Comparison of ENCODE assay signal across 11 cellular contexts in genomic region chr11:47257178-47257517, GRCh38. TPM values are rescaled to one million over a fixed set of nuclear protein-coding genes. Genes with fewer than 3 reads are reported as not detected.
A peak's percentile ranks its signal among the peaks of the same experiment; 100 is the strongest.
DNase-seq lines count a peak whose midpoint lies in the region; ATAC-seq, FAIRE-seq and TF ChIP-seq lines count a peak whose summit lies in the region.
"Had no signal": no experiment of that assay in that cellular context is flagged by ENCODE, and none has a peak within 500 bp of the region (broad histone marks: within the 10 kb centered on the region; RNA-seq: fewer than 3 reads in every experiment).

No MANE protein-coding gene starts in this region.

- no peak overlapping the region for H3K4me2 ChIP-seq in parathyroid adenoma (ENCODE audit: low read length)

- H3K36me3 ChIP-seq in SK-N-MC (ENCODE audit: insufficient read depth, low read length), result no peaks in the 10 kb centered on the region
- H3K36me3 ChIP-seq in parathyroid adenoma (ENCODE audit: control insufficient read depth, insufficient read depth, low read length), result no peaks in the 10 kb centered on the region

- H3K79me2 ChIP-seq in parathyroid adenoma, result peaks cover 2% of the 10 kb centered on the region

- H3K27me3 ChIP-seq in AG04450 (ENCODE audit: control insufficient read depth, insufficient read depth, low read length) (no peaks in the 10 kb centered on the region), parathyroid adenoma (ENCODE audit: control insufficient read depth, insufficient read depth, low read length) (no peaks in the 10 kb centered on the region)

- no peaks in the 10 kb centered on the region; the same call in 1 of the 2 replicates for H3K9me3 ChIP-seq in AG04450 (ENCODE audit: control insufficient read depth, insufficient read depth, low read length)
- no peaks in the 10 kb centered on the region for H3K9me3 ChIP-seq in SK-N-MC (ENCODE audit: low read depth, low read length)
- no peaks in the 10 kb centered on the region for H3K9me3 ChIP-seq in parathyroid adenoma (ENCODE audit: control insufficient read depth, low read length)

- no peak for DNase-seq in AG04450 (ENCODE audit: low read depth, low spot score)
- DNase-seq in SK-N-MC (ENCODE audit: low read depth, low spot score), result no peak
- no peak for DNase-seq in fibroblast of villous mesenchyme (ENCODE audit: low read depth)
- DNase-seq in stimulated activated CD4-positive, alpha-beta T cell treated with anti-CD3 and anti-CD28 coated beads, Interleukin-12 subunit alpha, Interleukin-12 subunit beta, amount 100 ng/mL, for 4 hours, result no peak
- no peak for DNase-seq in D721Med (ENCODE audit: insufficient read length, low spot score)
- no peak for DNase-seq in DMS53 treated with DMSO at 0.1 percent for 48 hours (lab: John Stamatoyannopoulos, UW; ENCODE audit: unreplicated experiment)
- DNase-seq: NCI-H1105 had no signal

- no peak for TF ChIP-seq CTCF in AG04450 (IDR thresholded peaks at IDR 0.05; ENCODE audit: low read depth, low read length)
- TF ChIP-seq CTCF in fibroblast of villous mesenchyme (IDR thresholded peaks at IDR 0.05; ENCODE audit: insufficient read depth, low read depth, low read length), result no peak
- no peak for TF ChIP-seq CTCF in parathyroid adenoma (IDR thresholded peaks at IDR 0.05)
- TF ChIP-seq CTCF in D721Med (IDR thresholded peaks at IDR 0.05; ENCODE audit: insufficient read depth, missing control alignments), result no peak

- ATAC-seq in GM21529 (IDR thresholded peaks at IDR 0.05; ENCODE audit: unreplicated experiment), result no peak

- peak overlapping the region; percentile 61 for H3K27ac ChIP-seq in AG04450 (ENCODE audit: low read depth, low read length)
- peak overlapping the region; percentile 51 for H3K27ac ChIP-seq in SK-N-MC
- peak overlapping the region; percentile 24 for H3K27ac ChIP-seq in parathyroid adenoma
- H3K27ac ChIP-seq: C4-2B had no signal

- FAIRE-seq in D721Med (lab: Jason Lieb, UNC), result no peak
- FAIRE-seq: bronchial epithelial cell had no signal

- H3K4me3 ChIP-seq in AG04450 (ENCODE audit: low read depth, low read length) (peak overlapping the region; percentile 53), SK-N-MC (peak overlapping the region; percentile 5; the same call in 1 of the 2 replicates), fibroblast of villous mesenchyme (ENCODE audit: low read depth, low read length) (peak overlapping the region; percentile 61), parathyroid adenoma (ENCODE audit: low read depth, low read length) (no peak overlapping the region)

- H2AFZ ChIP-seq in parathyroid adenoma, result no peak overlapping the region

- POLR2A ChIA-PET in AG04450 (lab: Yijun Ruan, JAX), result interaction anchor here (1.8 kb wide), 1 partner anchor 9 kb away, joined by 19 read pairs; the partner anchor contains the start of gene ACP2

- H3K4me1 ChIP-seq in parathyroid adenoma, result no peaks in the 10 kb centered on the region

- CTCF ChIA-PET in AG04450 (lab: Charles Lee), result interaction anchor here (0.7 to 4.0 kb wide), 10 partner anchors 9 to 153 kb away, joined by 3 to 48 read pairs (median 5); partner anchors contain the start of genes ACP2 and ARFGAP2

- H3K9ac ChIP-seq in SK-N-MC (ENCODE audit: insufficient read length), result peak overlapping the region; percentile 60
- H3K9ac ChIP-seq in parathyroid adenoma, result no peak overlapping the region

RNA-seq across cellular contexts. Expression of gene NR1H3, which starts 0.6 kb away (rescaled TPM):
- 21.9 and 27.2 TPM in 2 replicates for polyA plus RNA-seq in AG04450 (2011; rRNA removed)
- 23.8 and 30.3 TPM in 2 replicates for polyA minus RNA-seq in AG04450 (2011; rRNA and poly(A)+ RNA removed)
- 16.8 and 39.3 TPM in 2 replicates for total RNA-seq in fibroblast of villous mesenchyme

RNA-seq across cellular contexts. Expression of gene ACP2, which starts 8.5 kb away (rescaled TPM):
- polyA plus RNA-seq in AG04450 (2011; rRNA removed), result 20.8 and 25.1 TPM in 2 replicates
- polyA minus RNA-seq in AG04450 (2011; rRNA and poly(A)+ RNA removed), result 31.9 and 42.1 TPM in 2 replicates
- total RNA-seq in fibroblast of villous mesenchyme, result 35.4 and 39.0 TPM in 2 replicates

RNA-seq across cellular contexts. Expression of gene MADD, which starts 12.8 kb away (rescaled TPM):
- polyA plus RNA-seq in AG04450 (2011; rRNA removed), result 10.5 and 20.9 TPM in 2 replicates
- 29.9 and 43.1 TPM in 2 replicates for polyA minus RNA-seq in AG04450 (2011; rRNA and poly(A)+ RNA removed)
- total RNA-seq in fibroblast of villous mesenchyme, result 20.3 and 27.2 TPM in 2 replicates

RNA-seq across cellular contexts. Expression of gene DDB2, which starts 42.4 kb away (rescaled TPM):
- 47.3 and 48.1 TPM in 2 replicates for polyA plus RNA-seq in AG04450 (2011; rRNA removed)
- 27.1 and 32.5 TPM in 2 replicates for polyA minus RNA-seq in AG04450 (2011; rRNA and poly(A)+ RNA removed)
- total RNA-seq in fibroblast of villous mesenchyme, result 37.7 and 47.1 TPM in 2 replicates
